8 cellular contexts compared by ENCODE assay signal in the genomic region with DNA sequence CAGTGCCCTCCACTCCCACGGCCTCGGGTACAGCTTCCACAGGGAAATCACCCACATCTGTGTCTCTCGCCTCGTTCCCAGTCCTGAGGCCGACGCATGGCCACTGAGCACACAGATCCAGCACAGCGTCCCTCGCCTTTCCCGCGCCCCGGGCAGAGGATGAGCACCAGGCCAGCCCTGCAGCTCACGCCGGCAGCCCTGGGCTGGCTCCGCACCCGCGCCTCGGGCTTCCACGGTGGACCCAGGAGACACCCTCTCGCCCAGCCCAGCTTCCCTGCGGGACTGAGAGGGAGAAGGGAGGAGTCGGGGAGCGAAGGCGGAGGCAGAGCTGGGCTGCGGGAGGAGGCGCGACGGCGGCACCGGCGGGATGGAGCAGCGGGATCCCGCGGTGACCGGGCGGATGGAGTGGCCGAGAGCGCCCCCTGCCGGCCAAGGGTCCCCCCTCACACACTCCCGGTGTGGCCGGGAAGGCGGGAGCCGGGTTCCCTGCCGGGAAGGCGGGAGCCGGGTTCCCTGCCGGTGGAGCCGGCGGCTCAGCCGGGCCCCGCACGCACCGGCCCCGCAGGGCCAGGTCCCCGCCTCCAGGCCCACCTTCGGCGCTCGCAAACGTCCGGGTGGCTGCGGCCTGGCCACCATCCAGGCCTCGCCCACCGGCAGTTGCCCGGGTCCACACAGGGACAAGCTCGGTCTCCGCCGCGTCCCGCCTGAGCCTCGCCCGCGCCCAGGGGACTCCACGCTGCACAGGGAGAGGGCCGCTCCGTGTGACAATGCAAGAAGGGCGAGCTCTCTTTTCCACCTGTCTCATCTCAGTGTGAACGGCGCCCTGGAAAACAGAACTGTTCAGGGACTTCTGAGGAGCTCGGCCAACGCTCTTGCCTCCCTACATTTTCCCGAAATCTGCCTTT.
A peak's percentile ranks its signal among the peaks of the same experiment; 100 is the strongest.
DNase-seq lines count a peak whose midpoint lies in the region; ATAC-seq and TF ChIP-seq lines count a peak whose summit lies in the region.

No MANE protein-coding gene starts in this region.

- H3K9me3 Mint-ChIP-seq in GM23338 (no peaks in the 10 kb centered on the region), type B pancreatic cell (peaks cover 5% of the 10 kb centered on the region)

- TF ChIP-seq CTCF in GM23338 (conservative IDR thresholded peaks at IDR 0.05; ENCODE audit: low read depth in 2 of 2) (peak; percentile 51 to 84), parathyroid adenoma (IDR thresholded peaks at IDR 0.05) (peak; percentile 94), type B pancreatic cell (conservative IDR thresholded peaks at IDR 0.05) (peak; percentile 96)

- H2AFZ ChIP-seq in GM23338 (peak overlapping the region; percentile 100), parathyroid adenoma (peak overlapping the region; percentile 81)

- intact Hi-C loops in cardiac septum (cut with DNase I), result loop anchor here (1.0 to 10.0 kb wide), 5 partner anchors 120 to 481 kb away; no protein-coding TSS in a partner anchor

- H3K4me2 ChIP-seq in GM23338 (peak overlapping the region; percentile 97), parathyroid adenoma (ENCODE audit: low read length) (peak overlapping the region; percentile 79)

- H3K27me3 ChIP-seq in GM23338 (ENCODE audit: insufficient read depth) (peaks cover 45% of the 10 kb centered on the region), parathyroid adenoma (ENCODE audit: control insufficient read depth, insufficient read depth, low read length) (no peaks in the 10 kb centered on the region)

- no peaks in the 10 kb centered on the region for H3F3A ChIP-seq in GM23338 (replicated peaks; ENCODE audit: low read depth)

- peak overlapping the region; percentile 80 for H3K4me3 Mint-ChIP-seq in GM23338
- H3K4me3 Mint-ChIP-seq in type B pancreatic cell, result peak overlapping the region; percentile 94

- no peak overlapping the region for H3K27ac ChIP-seq in GM23338 (ENCODE audit: low read depth)
- peak overlapping the region; percentile 21 for H3K27ac ChIP-seq in parathyroid adenoma

- no peaks in the 10 kb centered on the region for H3K9me2 ChIP-seq in GM23338 (ENCODE audit: insufficient read depth)

- H3K9ac ChIP-seq in parathyroid adenoma, result no peak overlapping the region

- H3K36me3 Mint-ChIP-seq in GM23338 (ENCODE audit: low read depth) (no peaks in the 10 kb centered on the region; the same call in 2 of the 3 replicates), type B pancreatic cell (no peaks in the 10 kb centered on the region)

- ATAC-seq in GM23338, result peak; percentile 88

- H3K27me3 Mint-ChIP-seq in GM23338 (ENCODE audit: insufficient read depth, low read depth, poor library complexity) (peaks cover 38% of the 10 kb centered on the region), type B pancreatic cell (peaks cover 55% of the 10 kb centered on the region)

- H3K4me3 ChIP-seq in GM23338, result peak overlapping the region; percentile 75
- peak overlapping the region; percentile 52 for H3K4me3 ChIP-seq in parathyroid adenoma (ENCODE audit: low read depth, low read length)

- H3K4me1 Mint-ChIP-seq in GM23338, result peaks cover 12% of the 10 kb centered on the region
- H3K4me1 Mint-ChIP-seq in type B pancreatic cell (ENCODE audit: unreplicated experiment), result peaks cover 4% of the 10 kb centered on the region

- H3K27ac Mint-ChIP-seq in GM23338 (no peak overlapping the region), type B pancreatic cell (peak overlapping the region; percentile 76)

- no peaks in the 10 kb centered on the region for H3K36me3 ChIP-seq in GM23338 (ENCODE audit: insufficient read depth)
- H3K36me3 ChIP-seq in parathyroid adenoma (ENCODE audit: control insufficient read depth, insufficient read depth, low read length), result no peaks in the 10 kb centered on the region

- no peaks in the 10 kb centered on the region for H4K20me1 ChIP-seq in GM23338 (replicated peaks; ENCODE audit: insufficient read depth)

- H3K4me1 ChIP-seq in GM23338 (ENCODE audit: insufficient read depth) (no peaks in the 10 kb centered on the region), parathyroid adenoma (peaks cover 10% of the 10 kb centered on the region)

- H3K9me3 ChIP-seq in parathyroid adenoma (ENCODE audit: control insufficient read depth, low read length), result no peaks in the 10 kb centered on the region

- peak; percentile 83 for DNase-seq in EH (ENCODE audit: low read depth)
- DNase-seq in GM23338 (ENCODE audit: low spot score), result peak; percentile 86
- DNase-seq in Kasumi-1 (lab: John Stamatoyannopoulos, UW), result peak; percentile 18 to 20
- DNase-seq in SKM-1 (lab: John Stamatoyannopoulos, UW; ENCODE audit: unreplicated experiment), result peak; percentile 18
- DNase-seq in activated naive CD8-positive, alpha-beta T cell treated with anti-CD3 and anti-CD28 coated beads, Interleukin-2, amount 50 U/mL, for 16 hours (ENCODE audit: low read depth, low spot score), result peak; percentile 23
- DNase-seq in cardiac septum (ENCODE audit: low spot score), result peak; percentile 88
- DNase-seq in type B pancreatic cell (ENCODE audit: extremely low spot score, unreplicated experiment), result peak; percentile 93

- H3K79me2 ChIP-seq in GM23338 (replicated peaks; ENCODE audit: insufficient read depth) (no peaks in the 10 kb centered on the region), parathyroid adenoma (no peaks in the 10 kb centered on the region)

TF ChIP-seq in GM23338, 12 proteins besides CTCF, POLR2A, EP300 and RAD21 (continues in another document):
- TF ChIP-seq ZNF462 (CRISPR knock-in tag; IDR thresholded peaks at IDR 0.05), result no peak
- TF ChIP-seq JUNB (IDR thresholded peaks at IDR 0.05; ENCODE audit: unreplicated experiment), result no peak
- no peak for TF ChIP-seq EZH2phosphoT487 (IDR thresholded peaks at IDR 0.05; ENCODE audit: unreplicated experiment)
- no peak for TF ChIP-seq ZNF114 (CRISPR knock-in tag; IDR thresholded peaks at IDR 0.05)
- TF ChIP-seq POLR2AphosphoS5 (IDR thresholded peaks at IDR 0.05; ENCODE audit: low read depth), result peak; percentile 10; the same call in 1 of the 2 replicates
- TF ChIP-seq CREB1 (CRISPR knock-in tag; IDR thresholded peaks at IDR 0.05; ENCODE audit: low read depth), result 0 out of 2 replicates have a peak, but pooled peaks have one; percentile 43
- TF ChIP-seq ZNF331 (CRISPR knock-in tag; IDR thresholded peaks at IDR 0.05; ENCODE audit: low read depth), result no peak

Comparison
In these comparisons a context has a peak if more than half of its experiments do, and no peak if none do; other contexts are left out.
1. DNase-seq: peak in every context shown above with its lines; median percentile 93 in type B pancreatic cell; 88 in cardiac septum; 86 in GM23338; 83 in EH; 23 in activated naive CD8-positive, alpha-beta T cell treated with anti-CD3 and anti-CD28 coated beads, Interleukin-2, amount 50 U/mL, for 16 hours; 19 in Kasumi-1; 18 in SKM-1.